In the genomic region with DNA sequence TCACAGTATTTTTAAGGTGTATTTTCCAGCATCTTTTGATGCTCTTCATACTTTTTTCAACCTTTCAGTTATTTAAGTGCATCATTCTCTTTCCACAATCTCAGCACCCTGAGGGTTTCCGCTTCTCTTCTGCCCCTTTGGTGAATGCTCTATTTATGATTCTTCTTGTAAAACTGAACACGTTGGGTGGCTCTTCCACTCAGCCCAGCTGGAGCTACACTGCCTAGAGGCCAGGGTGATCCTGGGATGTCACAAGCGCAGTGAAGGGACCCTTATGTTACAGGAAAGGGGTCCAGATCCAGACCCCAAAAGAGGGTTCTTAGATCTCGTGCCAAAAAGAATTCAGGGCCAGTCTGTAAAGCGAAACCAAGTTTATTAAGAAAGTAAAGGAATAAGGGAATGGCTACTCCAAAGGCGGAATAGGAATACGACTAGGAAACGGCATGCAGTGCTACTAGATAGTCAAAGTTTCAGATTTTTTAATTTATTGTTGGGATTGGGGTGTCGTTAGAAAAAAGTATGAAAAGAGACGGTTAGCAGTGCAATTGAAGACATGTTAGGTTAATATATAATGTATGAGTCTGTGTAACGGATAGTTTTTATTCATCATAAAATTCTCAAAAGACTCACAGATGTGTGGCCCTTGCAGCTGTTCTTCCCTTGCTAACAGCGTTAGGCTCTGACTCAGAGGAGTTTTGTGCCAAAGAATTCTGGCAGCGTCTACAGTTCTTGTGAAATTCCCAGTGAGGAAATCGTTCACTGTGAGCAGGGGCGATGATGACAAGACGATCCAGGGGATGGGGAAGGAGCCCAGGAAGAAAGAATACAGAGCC, we compare ENCODE assay signal across 10 cellular contexts. TPM values are rescaled to one million over a fixed set of nuclear protein-coding genes. Genes with fewer than 3 reads are reported as not detected.
DNase-seq lines count a peak whose midpoint lies in the region; ATAC-seq and TF ChIP-seq lines count a peak whose summit lies in the region.
"Had no signal": no experiment of that assay in that cellular context is flagged by ENCODE, and none has a peak within 500 bp of the region (broad histone marks: within the 10 kb centered on the region; RNA-seq: fewer than 3 reads in every experiment).

No MANE protein-coding gene starts in this region.

- in situ Hi-C loops in astrocyte of the spinal cord (cut with HindIII; ENCODE audit: low sequenced_read_pairs): no loop called here

- H3K36me3 Mint-ChIP-seq in activated CD8-positive, alpha-beta memory T cell treated with anti-CD3 and anti-CD28 coated beads, Interleukin-2, amount 10 ng/mL, durations not matched to agents 7 days and 5 days: no peaks in the 10 kb centered on the region
- H3K36me3 Mint-ChIP-seq in T-helper 2 cell treated with Interferon-gamma antibody and Interleukin-4, amounts not matched to agents 5 μg/mL and 100 μg/mL, for 36 hours (ENCODE audit: low read depth): no peaks in the 10 kb centered on the region

- no peak overlapping the region for H3K27ac ChIP-seq in WERI-Rb-1
- H3K27ac ChIP-seq: KMS-11, parathyroid adenoma had no signal

- peak; percentile 97 for DNase-seq in HS-5 (ENCODE audit: low read depth)
- peak; percentile 97 for DNase-seq in astrocyte of the spinal cord (ENCODE audit: low read depth, low spot score)
- DNase-seq in iris pigment epithelial cell (ENCODE audit: low read depth): peak; percentile 98
- peak; percentile 95 for DNase-seq in superior temporal gyrus (ENCODE audit: extremely low spot score)
- no peak for DNase-seq in activated CD8-positive, alpha-beta memory T cell treated with anti-CD3 and anti-CD28 coated beads, Interleukin-2, amount 10 ng/mL, durations not matched to agents 7 days and 5 days
- no peak for DNase-seq in activated effector memory CD4-positive, alpha-beta T cell treated with anti-CD3 and anti-CD28 coated beads, Interleukin-2, amount 50 U/mL, for 16 hours
- no peak for DNase-seq in WERI-Rb-1
- DNase-seq in T-helper 2 cell treated with Interferon-gamma antibody and Interleukin-4, amounts not matched to agents 5 μg/mL and 100 μg/mL, for 36 hours (ENCODE audit: low spot score): no peak

- H3K27me3 ChIP-seq in WERI-Rb-1 (ENCODE audit: insufficient read depth, low read depth, severe bottlenecking): no peaks in the 10 kb centered on the region

- H3K9me3 Mint-ChIP-seq in activated CD8-positive, alpha-beta memory T cell treated with anti-CD3 and anti-CD28 coated beads, Interleukin-2, amount 10 ng/mL, durations not matched to agents 7 days and 5 days (ENCODE audit: low read depth): no peaks in the 10 kb centered on the region
- no peaks in the 10 kb centered on the region for H3K9me3 Mint-ChIP-seq in T-helper 2 cell treated with Interferon-gamma antibody and Interleukin-4, amounts not matched to agents 5 μg/mL and 100 μg/mL, for 36 hours

- no peaks in the 10 kb centered on the region for H3K36me3 ChIP-seq in WERI-Rb-1

- TF ChIP-seq CTCF in astrocyte of the spinal cord (IDR thresholded peaks at IDR 0.05; ENCODE audit: low read depth, low read length) (no peak), WERI-Rb-1 (IDR thresholded peaks at IDR 0.05; ENCODE audit: low read depth, low read length) (no peak)

- H3K4me3 ChIP-seq in astrocyte of the spinal cord (ENCODE audit: low read depth, low read length): no peak overlapping the region
- no peak overlapping the region for H3K4me3 ChIP-seq in WERI-Rb-1 (ENCODE audit: low read depth, low read length)

- no peak for ATAC-seq in activated CD8-positive, alpha-beta memory T cell treated with anti-CD3 and anti-CD28 coated beads, Interleukin-2, amount 10 ng/mL, durations not matched to agents 7 days and 5 days

- H3K27me3 Mint-ChIP-seq in activated CD8-positive, alpha-beta memory T cell treated with anti-CD3 and anti-CD28 coated beads, Interleukin-2, amount 10 ng/mL, durations not matched to agents 7 days and 5 days: peaks cover 2% of the 10 kb centered on the region
- no peaks in the 10 kb centered on the region for H3K27me3 Mint-ChIP-seq in T-helper 2 cell treated with Interferon-gamma antibody and Interleukin-4, amounts not matched to agents 5 μg/mL and 100 μg/mL, for 36 hours (ENCODE audit: low read depth)

- no peak overlapping the region for H3K27ac Mint-ChIP-seq in activated CD8-positive, alpha-beta memory T cell treated with anti-CD3 and anti-CD28 coated beads, Interleukin-2, amount 10 ng/mL, durations not matched to agents 7 days and 5 days
- H3K27ac Mint-ChIP-seq in T-helper 2 cell treated with Interferon-gamma antibody and Interleukin-4, amounts not matched to agents 5 μg/mL and 100 μg/mL, for 36 hours: no peak overlapping the region

- CTCF ChIA-PET in activated CD8-positive, alpha-beta memory T cell treated with anti-CD3 and anti-CD28 coated beads, Interleukin-2, amount 10 ng/mL, durations not matched to agents 7 days and 5 days (lab: Charles Lee): no interaction called here

- no peaks in the 10 kb centered on the region for H3K4me1 Mint-ChIP-seq in activated CD8-positive, alpha-beta memory T cell treated with anti-CD3 and anti-CD28 coated beads, Interleukin-2, amount 10 ng/mL, durations not matched to agents 7 days and 5 days
- H3K4me1 Mint-ChIP-seq in T-helper 2 cell treated with Interferon-gamma antibody and Interleukin-4, amounts not matched to agents 5 μg/mL and 100 μg/mL, for 36 hours (ENCODE audit: low read depth): peaks cover 2% of the 10 kb centered on the region

- no peak overlapping the region for H3K4me3 Mint-ChIP-seq in activated CD8-positive, alpha-beta memory T cell treated with anti-CD3 and anti-CD28 coated beads, Interleukin-2, amount 10 ng/mL, durations not matched to agents 7 days and 5 days
- H3K4me3 Mint-ChIP-seq in T-helper 2 cell treated with Interferon-gamma antibody and Interleukin-4, amounts not matched to agents 5 μg/mL and 100 μg/mL, for 36 hours: no peak overlapping the region

- H3K9me3 ChIP-seq in WERI-Rb-1 (ENCODE audit: severe bottlenecking): peaks cover 4% of the 10 kb centered on the region

RNA-seq across cellular contexts. Expression of a gene that starts 14.4 kb away (rescaled TPM):
- not detected for total RNA-seq in activated CD8-positive, alpha-beta memory T cell treated with anti-CD3 and anti-CD28 coated beads, Interleukin-2, amount 10 ng/mL, durations not matched to agents 7 days and 5 days

RNA-seq across cellular contexts. Expression of a gene that starts 34.6 kb away (rescaled TPM):
- total RNA-seq in activated CD8-positive, alpha-beta memory T cell treated with anti-CD3 and anti-CD28 coated beads, Interleukin-2, amount 10 ng/mL, durations not matched to agents 7 days and 5 days: 10 to 100 TPM; 22.0 to 31.3 TPM

RNA-seq across cellular contexts. Expression of a gene that starts 46.7 kb away (rescaled TPM):
- 10 to 100 TPM; 27.1 to 31.9 TPM for total RNA-seq in activated CD8-positive, alpha-beta memory T cell treated with anti-CD3 and anti-CD28 coated beads, Interleukin-2, amount 10 ng/mL, durations not matched to agents 7 days and 5 days

Comparison
In these comparisons a context has a peak if more than half of its experiments do, and no peak if none do; other contexts are left out.
1. DNase-seq: peak in HS-5 (single experiment), astrocyte of the spinal cord (single experiment), iris pigment epithelial cell (single experiment) and superior temporal gyrus (single experiment); none in activated CD8-positive, alpha-beta memory T cell treated with anti-CD3 and anti-CD28 coated beads, Interleukin-2, amount 10 ng/mL, durations not matched to agents 7 days and 5 days (single experiment), activated effector memory CD4-positive, alpha-beta T cell treated with anti-CD3 and anti-CD28 coated beads, Interleukin-2, amount 50 U/mL, for 16 hours (single experiment), WERI-Rb-1 (single experiment) and T-helper 2 cell treated with Interferon-gamma antibody and Interleukin-4, amounts not matched to agents 5 μg/mL and 100 μg/mL, for 36 hours (single experiment).